ENCODE assay signal across 28 cellular contexts in the genomic region with DNA sequence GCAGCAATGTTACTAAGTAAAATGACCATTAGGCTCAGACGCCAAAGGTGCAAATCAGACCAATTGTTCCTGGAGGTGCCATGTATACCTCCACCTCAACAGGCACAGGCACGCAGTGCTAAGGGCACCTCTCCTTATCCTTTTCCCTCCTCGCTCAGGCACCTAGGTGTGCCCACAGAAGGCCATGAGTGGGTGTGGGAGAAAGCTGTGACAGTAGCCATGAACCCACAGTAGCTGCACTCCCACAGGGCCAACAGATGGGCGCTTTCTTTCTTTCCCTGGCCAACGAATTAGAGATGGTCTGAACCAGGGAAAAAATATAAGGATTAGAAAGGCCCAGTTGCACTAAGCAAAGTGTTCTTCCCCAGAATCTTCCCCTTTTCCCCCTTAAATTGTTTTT.
"Had no signal": no experiment of that assay in that cellular context is flagged by ENCODE, and none has a peak within 500 bp of the region (broad histone marks: within the 10 kb centered on the region; RNA-seq: fewer than 3 reads in every experiment).

No MANE protein-coding gene starts in this region.

- H3K4me1 Mint-ChIP-seq: activated CD4-positive, alpha-beta T cell treated with anti-CD3 and anti-CD28 coated beads, Interleukin-2, amount 10 ng/mL, durations not matched to agents 24 days and 14 days had no signal

- H3K27ac Mint-ChIP-seq: activated CD4-positive, alpha-beta T cell treated with anti-CD3 and anti-CD28 coated beads, Interleukin-2, amount 10 ng/mL, durations not matched to agents 24 days and 14 days; activated naive CD4-positive, alpha-beta T cell treated with anti-CD3 and anti-CD28 coated beads, Interleukin-2, amount 50 U/mL, for 72 hours; activated naive CD8-positive, alpha-beta T cell treated with anti-CD3 and anti-CD28 coated beads, Interleukin-2, amount 50 U/mL, for 24 hours; T-helper 2 cell treated with Interferon-gamma antibody and Interleukin-4, amounts not matched to agents 5 μg/mL and 100 μg/mL, for 36 hours had no signal

- H3K36me3 ChIP-seq: ascending aorta, Peyer's patch, SJSA1 had no signal

- H3K4me3 ChIP-seq: ascending aorta, body of pancreas, Peyer's patch, SJSA1 had no signal

- H3K27me3 ChIP-seq: ascending aorta, body of pancreas, Peyer's patch, SJSA1 had no signal

- DNase-seq: activated CD4-positive, alpha-beta T cell treated with anti-CD3 and anti-CD28 coated beads, Interleukin-2, amount 10 ng/mL, durations not matched to agents 24 days and 14 days; activated CD4-positive, alpha-beta T cell treated with anti-CD3 and anti-CD28 coated beads, Interleukin-2, amount 50 U/mL, for 48 hours; activated effector memory CD4-positive, alpha-beta T cell treated with anti-CD3 and anti-CD28 coated beads, Interleukin-2, amount 50 U/mL, for 16 hours; activated naive CD4-positive, alpha-beta T cell treated with Interleukin-2 at 50 U/mL for 16 hours; activated naive CD8-positive, alpha-beta T cell treated with anti-CD3 and anti-CD28 coated beads, Interleukin-2, amount 50 U/mL, for 24 hours; activated T-cell treated with anti-CD3 and anti-CD28 coated beads, Interleukin-2, amount 50 U/mL, for 4 hours; amniotic stem cell; body of pancreas; central memory CD4-positive, alpha-beta T cell; Kasumi-1; KBM-7; NCI-H1092; NCI-H1417; NCI-H1694 treated with DMSO at 0.1 percent for 48 hours; NCI-H2029 treated with DMSO at 0.1 percent for 48 hours; NCI-H345; NCI-H510A; NCI-H526 treated with DMSO at 0.1 percent for 48 hours; NCI-H82; OCI-M1; Peyer's patch; SW 1271 had no signal

- H3K27ac ChIP-seq: ascending aorta, body of pancreas, Peyer's patch, SJSA1 had no signal

- ATAC-seq: activated CD4-positive, CD25-positive, alpha-beta regulatory T cell treated with anti-CD3 and anti-CD28 coated beads, Interleukin-2, amount 50 U/mL, for 24 hours; activated naive CD4-positive, alpha-beta T cell treated with anti-CD3 and anti-CD28 coated beads, Interleukin-2, amount 50 U/mL, for 72 hours; activated naive CD8-positive, alpha-beta T cell treated with anti-CD3 and anti-CD28 coated beads, Interleukin-2, amount 50 U/mL, for 24 hours; activated T-cell treated with anti-CD3 and anti-CD28 coated beads, Interleukin-2, amount 50 U/mL, for 4 hours; body of pancreas; SK-N-SH treated with all-trans-retinoic acid at 6 μM for 48 hours had no signal

- H3K4me3 Mint-ChIP-seq: activated CD4-positive, alpha-beta T cell treated with anti-CD3 and anti-CD28 coated beads, Interleukin-2, amount 10 ng/mL, durations not matched to agents 24 days and 14 days; activated naive CD8-positive, alpha-beta T cell treated with anti-CD3 and anti-CD28 coated beads, Interleukin-2, amount 50 U/mL, for 24 hours; activated T-cell treated with anti-CD3 and anti-CD28 coated beads, Interleukin-2, amount 50 U/mL, for 4 hours; T-helper 2 cell treated with Interferon-gamma antibody and Interleukin-4, amounts not matched to agents 5 μg/mL and 100 μg/mL, for 36 hours had no signal

- H3K27me3 Mint-ChIP-seq: activated CD4-positive, alpha-beta T cell treated with anti-CD3 and anti-CD28 coated beads, Interleukin-2, amount 10 ng/mL, durations not matched to agents 24 days and 14 days; activated naive CD8-positive, alpha-beta T cell treated with anti-CD3 and anti-CD28 coated beads, Interleukin-2, amount 50 U/mL, for 24 hours had no signal
